In the genomic region with DNA sequence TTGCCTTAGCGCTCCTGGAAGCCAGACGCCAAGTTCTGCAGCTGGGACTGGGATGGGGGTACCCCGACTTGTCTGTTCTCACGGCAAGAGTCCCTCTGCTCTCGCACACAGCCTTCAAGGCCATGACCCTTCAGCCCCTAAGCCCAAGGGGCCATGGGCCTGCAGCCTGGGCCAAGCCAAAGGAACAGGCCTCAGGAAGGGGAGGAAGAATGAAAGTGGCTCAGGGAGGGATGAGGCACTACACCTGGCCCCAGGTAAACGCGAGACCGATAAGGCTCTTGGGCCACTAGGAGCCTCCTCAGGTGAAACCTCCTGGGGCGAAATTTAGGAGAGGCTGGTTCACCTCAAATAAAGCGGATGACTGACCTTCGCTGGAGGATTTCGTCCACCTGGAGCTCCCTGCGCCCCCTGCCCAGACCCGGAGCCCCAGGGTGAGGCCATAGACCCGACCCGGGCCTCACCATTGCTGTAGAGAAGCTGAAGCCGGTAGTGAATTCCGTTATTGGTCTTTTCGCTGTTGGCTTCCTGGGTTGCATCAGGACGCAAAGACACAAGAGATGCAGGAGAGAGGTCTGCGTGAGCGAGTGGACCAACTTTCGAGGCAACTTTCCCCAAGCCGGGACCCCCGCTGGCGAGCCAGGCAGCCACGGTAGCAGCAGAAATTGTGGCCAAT, we compare ENCODE assay signal across 12 cellular contexts. TPM values are rescaled to one million over a fixed set of nuclear protein-coding genes. Genes with fewer than 3 reads are reported as not detected.
DNase-seq lines count a peak whose midpoint lies in the region; ATAC-seq and TF ChIP-seq lines count a peak whose summit lies in the region.
"Had no signal": no experiment of that assay in that cellular context is flagged by ENCODE, and none has a peak within 500 bp of the region (broad histone marks: within the 10 kb centered on the region; RNA-seq: fewer than 3 reads in every experiment).

No MANE protein-coding gene starts in this region.

- H3K4me3 ChIP-seq in brain microvascular endothelial cell (ENCODE audit: low read depth, low read length) (peak overlapping the region; percentile 68), lung (no peak overlapping the region), thoracic aorta (peak overlapping the region; percentile 73)

- no peaks in the 10 kb centered on the region for H3K9me3 ChIP-seq in H9 (ENCODE audit: control insufficient read depth, low read depth, low read length)
- H3K9me3 ChIP-seq in lung (ENCODE audit: control insufficient read depth in 2 of 2, insufficient read depth in 1 of 2, low read length in 1 of 2): no peaks in the 10 kb centered on the region
- H3K9me3 ChIP-seq in thoracic aorta: no peaks in the 10 kb centered on the region
- H3K9me3 ChIP-seq: neutrophil had no signal

- intact Hi-C loops in Calu3 (cut with micrococcal nuclease; ENCODE audit: unreplicated experiment): loop anchor here (10.0 kb wide), 1 partner anchor 91 kb away; no protein-coding TSS in a partner anchor

- no peak overlapping the region for H3K18ac ChIP-seq in H9 (ENCODE audit: insufficient read length, low read depth, low read length)

- H2AK5ac ChIP-seq in H9 (ENCODE audit: insufficient read length, low read length): no peak overlapping the region

- H3K27me3 Mint-ChIP-seq in H9 (ENCODE audit: low read depth) (peaks cover 100% of the 10 kb centered on the region), Calu3 (ENCODE audit: unreplicated experiment) (peaks cover 40% of the 10 kb centered on the region)

- no peak overlapping the region for H3K4ac ChIP-seq in H9 (ENCODE audit: low read depth, low read length)

- H3K27ac ChIP-seq in H9 (ENCODE audit: insufficient read length, low read depth, low read length) (no peak overlapping the region), brain microvascular endothelial cell (peak overlapping the region; percentile 86), lung (ENCODE audit: low read depth in 1 of 2, low read length in 1 of 2) (peak overlapping the region; percentile 14 to 46), thoracic aorta (peak overlapping the region; percentile 89 to 91)
- H3K27ac ChIP-seq: neutrophil had no signal

- H3T11ph ChIP-seq in H9 (ENCODE audit: low read length): no peak overlapping the region

- no peak overlapping the region for H2BK20ac ChIP-seq in H9 (ENCODE audit: low read depth, low read length, poor library complexity, severe bottlenecking)

- no peak overlapping the region for H3K27ac Mint-ChIP-seq in H9
- H3K27ac Mint-ChIP-seq in Calu3 (ENCODE audit: unreplicated experiment): no peak overlapping the region
- H3K27ac Mint-ChIP-seq: T-helper 2 cell treated with Interferon-gamma antibody and Interleukin-4, amounts not matched to agents 5 μg/mL and 100 μg/mL, for 36 hours had no signal

- peaks cover 6% of the 10 kb centered on the region for H3K23me2 ChIP-seq in H9 (ENCODE audit: insufficient read length, low read depth, low read length, poor library complexity, severe bottlenecking)

- no peak overlapping the region for H2BK5ac ChIP-seq in H9 (ENCODE audit: insufficient read length, low read length)

- peak overlapping the region; percentile 62 for H3K4me2 ChIP-seq in H9 (ENCODE audit: insufficient read depth, insufficient read length, low read length)

- H3K4me3 Mint-ChIP-seq in H9: peak overlapping the region in 1 of 2 experiments; percentile 71; a peak in 4 of 5 replicates
- H3K4me3 Mint-ChIP-seq in Calu3 (ENCODE audit: low read depth, unreplicated experiment): no peak overlapping the region
- H3K4me3 Mint-ChIP-seq: T-helper 2 cell treated with Interferon-gamma antibody and Interleukin-4, amounts not matched to agents 5 μg/mL and 100 μg/mL, for 36 hours had no signal

- H3K23ac ChIP-seq in H9 (ENCODE audit: insufficient read length, low read depth, low read length): no peak overlapping the region

- in situ Hi-C loops in brain microvascular endothelial cell (cut with HindIII; ENCODE audit: low pct_ligation_motif_present, low sequenced_read_pairs): no loop called here

- peaks cover 38 to 61% of the 10 kb centered on the region in 2 experiments for H3K4me1 Mint-ChIP-seq in H9
- peaks cover 20% of the 10 kb centered on the region for H3K4me1 Mint-ChIP-seq in Calu3 (ENCODE audit: low read depth, unreplicated experiment)

- no peak overlapping the region for H4K5ac ChIP-seq in H9 (ENCODE audit: insufficient read length, low read depth, low read length)

- H3K36me3 ChIP-seq in brain microvascular endothelial cell (replicated peaks) (no peaks in the 10 kb centered on the region), lung (ENCODE audit: control insufficient read depth in 2 of 2, insufficient read depth in 2 of 2, low read length in 2 of 2) (no peaks in the 10 kb centered on the region), thoracic aorta (no peaks in the 10 kb centered on the region)
- H3K36me3 ChIP-seq: neutrophil had no signal

- H2BK12ac ChIP-seq in H9 (ENCODE audit: insufficient read length, low read depth, low read length): no peak overlapping the region

- H3K9me3 Mint-ChIP-seq in H9 (peaks cover 0 to 8% of the 10 kb centered on the region in 2 experiments; a peak in 2 of 5 replicates), Calu3 (ENCODE audit: low read depth, unreplicated experiment) (no peaks in the 10 kb centered on the region)
- H3K9me3 Mint-ChIP-seq: T-helper 2 cell treated with Interferon-gamma antibody and Interleukin-4, amounts not matched to agents 5 μg/mL and 100 μg/mL, for 36 hours had no signal

- no peaks in the 10 kb centered on the region for H3K79me1 ChIP-seq in H9 (ENCODE audit: insufficient read depth, low read depth, low read length, poor library complexity, severe bottlenecking)

- no peak for ATAC-seq in lung (ENCODE audit: insufficient read depth, low FRiP score)
- ATAC-seq in thoracic aorta (ENCODE audit: insufficient number of reproducible peaks, low FRiP score, low read depth): no peak

- no peaks in the 10 kb centered on the region for H4K20me1 ChIP-seq in H9 (ENCODE audit: control insufficient read depth, insufficient read depth, insufficient read length)

- H4K8ac ChIP-seq in H9 (replicated peaks; ENCODE audit: insufficient read length, low read depth, low read length): no peak overlapping the region

- no peak overlapping the region for H2BK120ac ChIP-seq in H9 (ENCODE audit: low read depth, low read length, poor library complexity, severe bottlenecking)

- DNase-seq in H9 (peak; percentile 50), brain microvascular endothelial cell (no peak), lung (ENCODE audit: low spot score) (no peak), thoracic aorta (ENCODE audit: low spot score) (no peak), Calu3 (no peak), mucosa of gallbladder (ENCODE audit: low spot score) (no peak)
- no peak for DNase-seq in activated naive CD4-positive, alpha-beta T cell (lab: John Stamatoyannopoulos, UW)
- no peak for DNase-seq in activated T-cell treated with anti-CD3 and anti-CD28 coated beads, Interleukin-2, amount 50 U/mL, for 1 hour
- DNase-seq: activated T-cell treated with anti-CD3 and anti-CD28 coated beads for 4 hours, hippocampal formation had no signal

- H3K79me2 ChIP-seq in H9 (ENCODE audit: insufficient read depth, low read length): no peaks in the 10 kb centered on the region

- no CpG with 5 or more reads among the region's 27 CpGs for WGBS in H9 (ENCODE audit: extremely low coverage, insufficient read length, low lambda C conversion rate)
- 69 to 77% methylated on average over 27 of the region's 27 CpGs for WGBS in lung, 2 donors

- peaks cover 47% of the 10 kb centered on the region for H3K27me3 ChIP-seq in H9 (ENCODE audit: insufficient read depth, low read length)
- no peaks in the 10 kb centered on the region for H3K27me3 ChIP-seq in brain microvascular endothelial cell (replicated peaks)
- peaks cover 3% of the 10 kb centered on the region for H3K27me3 ChIP-seq in lung (ENCODE audit: control insufficient read depth, insufficient read depth)
- no peaks in the 10 kb centered on the region for H3K27me3 ChIP-seq in thoracic aorta (replicated peaks; ENCODE audit: insufficient read depth)

- no peak overlapping the region for H3K56ac ChIP-seq in H9 (ENCODE audit: insufficient read length, low read depth, low read length)

- no peak overlapping the region for H2BK15ac ChIP-seq in H9 (ENCODE audit: low read depth, low read length)

- no peak overlapping the region for H3K9ac ChIP-seq in H9 (ENCODE audit: extremely low read depth, insufficient read length, low read length)

- H4K91ac ChIP-seq in H9 (ENCODE audit: insufficient read length, low read depth, low read length): no peak overlapping the region

- H3K4me1 ChIP-seq in H9 (ENCODE audit: insufficient read depth, low read length) (no peaks in the 10 kb centered on the region; the same call in 1 of the 2 replicates), lung (ENCODE audit: control insufficient read depth in 2 of 2, insufficient read depth in 2 of 2, low read length in 2 of 2) (peaks cover 0 to 9% of the 10 kb centered on the region in 2 donors), thoracic aorta (ENCODE audit: control insufficient read depth in 1 of 2, low read depth in 2 of 2) (peaks cover 27 to 44% of the 10 kb centered on the region in 2 donors)

- no TSS peak for BruUV-seq in Calu3 (replicated peaks; lab: Mats Ljungman, UMichigan)

- no peak for TF ChIP-seq CTCF in H9 (conservative IDR thresholded peaks at IDR 0.05)
- TF ChIP-seq CTCF in brain microvascular endothelial cell (IDR thresholded peaks at IDR 0.05; ENCODE audit: low read depth, low read length, missing control alignments): no peak
- no peak for TF ChIP-seq CTCF in lung (IDR thresholded peaks at IDR 0.05; ENCODE audit: control extremely low read depth, extremely low read depth)
- TF ChIP-seq CTCF in thoracic aorta (IDR thresholded peaks at IDR 0.05): no peak
- TF ChIP-seq CTCF in Calu3 (IDR thresholded peaks at IDR 0.05; ENCODE audit: unreplicated experiment): no peak

- CTCF ChIA-PET in Calu3 (lab: Charles Lee): no interaction called here

- H3K14ac ChIP-seq in H9 (ENCODE audit: insufficient read depth, low read length): no peak overlapping the region

- no peak overlapping the region for H2AFZ ChIP-seq in H9 (ENCODE audit: low read length)

- H3K36me3 Mint-ChIP-seq in H9 (ENCODE audit: insufficient read depth in 1 of 3, low read depth in 3 of 3) (no peaks in the 10 kb centered on the region; a peak in 1 of 7 replicates), Calu3 (ENCODE audit: insufficient read depth, unreplicated experiment) (peaks cover 9% of the 10 kb centered on the region)

RNA-seq across cellular contexts. Expression of gene EBF1, which starts 3.7 kb away (rescaled TPM):
- total RNA-seq in H9 (2021): not detected in 2 replicates
- 10 to 100 TPM in 1 of 2 donors, 1 to 10 TPM in 1; 9.3 to 10.4 TPM for total RNA-seq in lung
- 1 to 10 TPM in 1 of 2 donors, under 1 TPM in 1; 0.80 to 2.5 TPM for polyA plus RNA-seq in lung
- total RNA-seq in thoracic aorta: 10 to 100 TPM; 52.1 to 54.4 TPM
- total RNA-seq in Calu3 (2022): not detected in 2 replicates
- 12.9 TPM for total RNA-seq in mucosa of gallbladder
